Comparison of ENCODE assay signal across 1 cellular context in genomic region chr7:73736885-73737284, GRCh38.
TF ChIP-seq lines count a peak whose summit lies in the region.

No MANE protein-coding gene starts in this region.

TF ChIP-seq in H1, 55 proteins besides CTCF, POLR2A, EP300 and RAD21:
- TF ChIP-seq HDAC2 (IDR thresholded peaks at IDR 0.05; ENCODE audit: borderline replicate concordance in 1 of 2, low read depth in 2 of 2, low read length in 2 of 2) (no peak), KDM4A (IDR thresholded peaks at IDR 0.05; ENCODE audit: low read depth, low read length, severe bottlenecking) (no peak), GABPA (IDR thresholded peaks at IDR 0.05; ENCODE audit: borderline replicate concordance, insufficient read depth, low read length) (no peak), POU5F1 (IDR thresholded peaks at IDR 0.05; ENCODE audit: low read depth, low read length) (no peak), POLR2AphosphoS5 (IDR thresholded peaks at IDR 0.05; ENCODE audit: low read depth, low read length) (peak; percentile 10; the same call in 1 of the 2 replicates), MAFK (IDR thresholded peaks at IDR 0.05; ENCODE audit: low read depth, low read length) (no peak)
